Comparison of ENCODE assay signal across 8 cellular contexts in genomic region chr6:158559338-158559894, GRCh38. TPM values are rescaled to one million over a fixed set of nuclear protein-coding genes. Genes with fewer than 3 reads are reported as not detected.
DNase-seq lines count a peak whose midpoint lies in the region; ATAC-seq and TF ChIP-seq lines count a peak whose summit lies in the region.

No MANE protein-coding gene starts in this region.

- peak overlapping the region; percentile 84 for H3K4me3 ChIP-seq in iPS-18c (ENCODE audit: insufficient read depth, low read depth, low read length)

- POLR2A ChIA-PET in activated CD8-positive, alpha-beta T cell treated with anti-CD3 and anti-CD28 coated beads for 36 hours (lab: Charles Lee) = interaction anchor here (0.7 to 1.1 kb wide), 3 partner anchors 90 to 298 kb away, joined by 3 read pairs; partner anchors contain the start of gene SYTL3

- peaks cover 33% of the 10 kb centered on the region for H3K4me1 Mint-ChIP-seq in activated CD8-positive, alpha-beta T cell treated with anti-CD3 and anti-CD28 coated beads for 36 hours (ENCODE audit: low read depth)
- H3K4me1 Mint-ChIP-seq in stimulated activated naive CD8-positive, alpha-beta T cell treated with anti-CD3 and anti-CD28 coated beads, Interleukin-15, amount 100 ng/mL, for 72 hours = peaks cover 39% of the 10 kb centered on the region

- peak overlapping the region; percentile 69 for H3K27ac Mint-ChIP-seq in activated CD8-positive, alpha-beta T cell treated with anti-CD3 and anti-CD28 coated beads for 36 hours
- peak overlapping the region; percentile 16 to 19 for H3K27ac Mint-ChIP-seq in stimulated activated naive CD8-positive, alpha-beta T cell treated with anti-CD3 and anti-CD28 coated beads, Interleukin-15, amount 100 ng/mL, for 72 hours

- peaks cover 5% of the 10 kb centered on the region for H3K9me3 ChIP-seq in iPS-18c (ENCODE audit: control insufficient read depth, insufficient read depth, low read length)

- no peaks in the 10 kb centered on the region for H3K9me3 Mint-ChIP-seq in activated CD8-positive, alpha-beta T cell treated with anti-CD3 and anti-CD28 coated beads for 36 hours
- no peaks in the 10 kb centered on the region for H3K9me3 Mint-ChIP-seq in stimulated activated naive CD8-positive, alpha-beta T cell treated with anti-CD3 and anti-CD28 coated beads, Interleukin-15, amount 100 ng/mL, for 72 hours

- H3K4me3 Mint-ChIP-seq in activated CD8-positive, alpha-beta T cell treated with anti-CD3 and anti-CD28 coated beads for 36 hours = peak overlapping the region; percentile 81
- H3K4me3 Mint-ChIP-seq in stimulated activated naive CD8-positive, alpha-beta T cell treated with anti-CD3 and anti-CD28 coated beads, Interleukin-15, amount 100 ng/mL, for 72 hours = peak overlapping the region; percentile 55 to 96

- TF ChIP-seq CTCF in activated CD8-positive, alpha-beta T cell treated with anti-CD3 and anti-CD28 coated beads for 36 hours (IDR thresholded peaks at IDR 0.05) = no peak

- intact Hi-C loops in activated CD8-positive, alpha-beta T cell treated with anti-CD3 and anti-CD28 coated beads for 36 hours (cut with micrococcal nuclease) = no loop called here

- CTCF ChIA-PET in activated CD8-positive, alpha-beta T cell treated with anti-CD3 and anti-CD28 coated beads for 36 hours (lab: Charles Lee) = interaction anchor here (0.8 to 2.1 kb wide), 5 partner anchors 9 to 338 kb away, joined by 3 to 5 read pairs (median 4); no protein-coding TSS in a partner anchor

- no peaks in the 10 kb centered on the region for H3K27me3 Mint-ChIP-seq in activated CD8-positive, alpha-beta T cell treated with anti-CD3 and anti-CD28 coated beads for 36 hours
- no peaks in the 10 kb centered on the region for H3K27me3 Mint-ChIP-seq in stimulated activated naive CD8-positive, alpha-beta T cell treated with anti-CD3 and anti-CD28 coated beads, Interleukin-15, amount 100 ng/mL, for 72 hours

- DNase-seq in NCI-H2227 (lab: John Stamatoyannopoulos, UW; ENCODE audit: unreplicated experiment) = peak; percentile 36
- no peak for DNase-seq in NCI-H2227 treated with DMSO at 0.1 percent for 48 hours (lab: John Stamatoyannopoulos, UW)
- DNase-seq in activated CD8-positive, alpha-beta T cell treated with anti-CD3 and anti-CD28 coated beads for 36 hours = no peak
- DNase-seq in stimulated activated naive CD8-positive, alpha-beta T cell treated with anti-CD3 and anti-CD28 coated beads, Interleukin-15, amount 100 ng/mL, for 72 hours = no peak
- DNase-seq in DMS153 (lab: John Stamatoyannopoulos, UW) = no peak
- no peak for DNase-seq in activated gamma-delta T cell treated with Interleukin-2 at 50 U/mL for 16 hours
- DNase-seq in NCI-H82 treated with DMSO at 0.1 percent for 48 hours (lab: John Stamatoyannopoulos, UW; ENCODE audit: unreplicated experiment) = no peak

- peaks cover 12% of the 10 kb centered on the region for H3K36me3 Mint-ChIP-seq in activated CD8-positive, alpha-beta T cell treated with anti-CD3 and anti-CD28 coated beads for 36 hours (ENCODE audit: low read depth)

- no peak for ATAC-seq in activated CD8-positive, alpha-beta T cell treated with anti-CD3 and anti-CD28 coated beads for 36 hours
- ATAC-seq in stimulated activated naive CD8-positive, alpha-beta T cell treated with anti-CD3 and anti-CD28 coated beads, Interleukin-15, amount 100 ng/mL, for 72 hours = no peak

RNA-seq across cellular contexts. Expression of gene TMEM181, which starts 0.5 kb away (rescaled TPM):
- 10 to 100 TPM; 10.0 to 10.1 TPM for total RNA-seq in activated CD8-positive, alpha-beta T cell treated with anti-CD3 and anti-CD28 coated beads for 36 hours
